Comparison of ENCODE assay signal across 20 cellular contexts in the genomic region with DNA sequence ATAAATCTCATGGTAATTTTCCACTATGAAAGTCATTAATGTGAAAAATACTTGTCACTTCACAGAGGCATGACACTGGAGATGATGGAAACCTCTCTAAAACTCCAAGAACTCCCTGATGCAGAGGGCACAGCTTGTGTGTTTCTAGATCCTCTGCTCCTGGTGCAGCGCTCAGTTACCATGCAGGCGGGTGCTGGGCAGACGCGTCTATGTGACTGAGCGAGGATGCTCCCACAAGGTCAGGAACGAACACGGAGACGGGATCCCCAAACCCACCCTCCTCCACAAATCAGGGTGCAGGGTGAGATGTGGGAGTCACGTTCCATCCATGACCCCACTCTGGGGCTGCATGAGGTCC.
DNase-seq lines count a peak whose midpoint lies in the region; ATAC-seq and TF ChIP-seq lines count a peak whose summit lies in the region.
"Had no signal": no experiment of that assay in that cellular context is flagged by ENCODE, and none has a peak within 500 bp of the region (broad histone marks: within the 10 kb centered on the region; RNA-seq: fewer than 3 reads in every experiment).

No MANE protein-coding gene starts in this region.

- no peaks in the 10 kb centered on the region for H3K79me2 ChIP-seq in hepatocyte

- intact Hi-C loops in left cardiac atrium (cut with DNase I) = no loop called here

- WGBS in hepatocyte (ENCODE audit: low lambda C conversion rate, missing lambda C conversion rate) = 95% methylated on average over 9 of the region's 9 CpGs

- H3K4me2 ChIP-seq in hepatocyte = no peak overlapping the region

- H3K9me3 Mint-ChIP-seq in glutamatergic neuron (ENCODE audit: unreplicated experiment) = peaks cover 6% of the 10 kb centered on the region
- H3K9me3 Mint-ChIP-seq in nephron progenitor cell = no peaks in the 10 kb centered on the region

- peak overlapping the region; percentile 9 for H3K4me3 Mint-ChIP-seq in glutamatergic neuron (ENCODE audit: unreplicated experiment)
- peak overlapping the region; percentile 58 for H3K4me3 Mint-ChIP-seq in nephron progenitor cell

- H3K4me1 ChIP-seq in SJCRH30 = peaks cover 17% of the 10 kb centered on the region
- peaks cover 11% of the 10 kb centered on the region for H3K4me1 ChIP-seq in hepatocyte (ENCODE audit: insufficient read depth)
- H3K4me1 ChIP-seq: HAP-1 had no signal

- DNase-seq in DMS79 treated with DMSO at 0.1 percent for 48 hours (lab: John Stamatoyannopoulos, UW) = peak; percentile 18
- no peak for DNase-seq in DMS79 (lab: John Stamatoyannopoulos, UW)
- no peak for DNase-seq in SJCRH30
- DNase-seq in glutamatergic neuron = no peak
- no peak for DNase-seq in nephron progenitor cell
- no peak for DNase-seq in stimulated activated CD4-positive, alpha-beta T cell treated with anti-CD3 and anti-CD28 coated beads, Interleukin-12 subunit alpha, Interleukin-12 subunit beta, amount 100 ng/mL, for 4 hours
- no peak for DNase-seq in left cardiac atrium
- DNase-seq in hepatocyte (ENCODE audit: low spot score) = no peak
- DNase-seq: DMS153, EL, GM23248, NCI-H1105 treated with DMSO at 0.1 percent for 48 hours, NCI-H1694 treated with DMSO at 0.1 percent for 48 hours, NCI-H510A, NCI-H774, PC-3, RPMI8226, SIG-M5 had no signal

- H4K20me1 ChIP-seq in hepatocyte (ENCODE audit: insufficient read depth, poor library complexity, severe bottlenecking) = no peaks in the 10 kb centered on the region

- TF ChIP-seq CTCF in glutamatergic neuron (IDR thresholded peaks at IDR 0.05; ENCODE audit: partially characterized antibody, unreplicated experiment) (no peak), nephron progenitor cell (IDR thresholded peaks at IDR 0.05) (no peak), hepatocyte (IDR thresholded peaks at IDR 0.05; ENCODE audit: poor library complexity) (no peak)

- no peak for ATAC-seq in left cardiac atrium
- ATAC-seq: PC-3 had no signal

- H3K27me3 Mint-ChIP-seq in glutamatergic neuron (ENCODE audit: unreplicated experiment) = peaks cover 9% of the 10 kb centered on the region
- H3K27me3 Mint-ChIP-seq in nephron progenitor cell (ENCODE audit: low read depth, poor library complexity) = peaks cover 2% of the 10 kb centered on the region

- H3K27ac Mint-ChIP-seq in glutamatergic neuron (ENCODE audit: unreplicated experiment) (peak overlapping the region; percentile 43), nephron progenitor cell (peak overlapping the region; percentile 20)

- H3K27me3 ChIP-seq in SJCRH30 (no peaks in the 10 kb centered on the region), hepatocyte (no peaks in the 10 kb centered on the region)

- H3K36me3 ChIP-seq in SJCRH30 = no peaks in the 10 kb centered on the region
- H3K36me3 ChIP-seq in hepatocyte (replicated peaks; ENCODE audit: insufficient read depth, low read depth) = no peaks in the 10 kb centered on the region

- H3K9me3 ChIP-seq in SJCRH30 (replicated peaks) = no peaks in the 10 kb centered on the region
- no peaks in the 10 kb centered on the region for H3K9me3 ChIP-seq in hepatocyte (ENCODE audit: low read depth)
- H3K9me3 ChIP-seq: HAP-1 had no signal

- H3K36me3 Mint-ChIP-seq in glutamatergic neuron (ENCODE audit: unreplicated experiment) (no peaks in the 10 kb centered on the region), nephron progenitor cell (ENCODE audit: low read depth) (peaks cover 32% of the 10 kb centered on the region)

- H2AFZ ChIP-seq in hepatocyte = no peak overlapping the region
- H2AFZ ChIP-seq: GM23248 had no signal

- H3K9me2 ChIP-seq in hepatocyte (replicated peaks; ENCODE audit: insufficient read depth) = no peaks in the 10 kb centered on the region

- H3K27ac ChIP-seq in SJCRH30 = peak overlapping the region; percentile 47
- H3K27ac ChIP-seq in hepatocyte = no peak overlapping the region
- H3K27ac ChIP-seq: 22Rv1, GM23248 had no signal

- H3K4me1 Mint-ChIP-seq in glutamatergic neuron (ENCODE audit: low read depth, unreplicated experiment) = peaks cover 35% of the 10 kb centered on the region
- peaks cover 83% of the 10 kb centered on the region for H3K4me1 Mint-ChIP-seq in nephron progenitor cell

- H3K4me3 ChIP-seq in SJCRH30 = no peak overlapping the region
- H3K4me3 ChIP-seq in hepatocyte = no peak overlapping the region
- H3K4me3 ChIP-seq: GM23248, HAP-1 had no signal
